Comparison of ENCODE assay signal across 32 cellular contexts in genomic region chr3:3825025-3825424, GRCh38. TPM values are rescaled to one million over a fixed set of nuclear protein-coding genes. Genes with fewer than 3 reads are reported as not detected.
"Had no signal": no experiment of that assay in that cellular context is flagged by ENCODE, and none has a peak within 500 bp of the region (broad histone marks: within the 10 kb centered on the region; RNA-seq: fewer than 3 reads in every experiment).

No MANE protein-coding gene starts in this region.

- H3K4me3 ChIP-seq: ascending aorta, breast epithelium, K562, PC-9 had no signal

- ATAC-seq: activated T-cell treated with anti-CD3 and anti-CD28 coated beads, Interleukin-2, amount 50 U/mL, for 72 hours; activated T-helper 17 cell treated with anti-CD3 and anti-CD28 coated beads, Interleukin-2, amount 50 U/mL, for 72 hours; K562; Right ventricle myocardium inferior had no signal

- H3K4me2 ChIP-seq: PC-9 had no signal

- H3K27ac Mint-ChIP-seq: activated B cell treated with CpG ODN at 0.5 μM for 24 hours; activated CD4-positive, alpha-beta memory T cell treated with anti-CD3 and anti-CD28 coated beads, Interleukin-2, amount 10 ng/mL, durations not matched to agents 7 days and 5 days; activated naive CD4-positive, alpha-beta T cell treated with anti-CD3 and anti-CD28 coated beads, Interleukin-2, amount 50 U/mL, for 24 hours; activated naive CD8-positive, alpha-beta T cell treated with anti-CD3 and anti-CD28 coated beads, Interleukin-2, amount 10 ng/mL, durations not matched to agents 7 days and 5 days; activated T-cell treated with anti-CD3 and anti-CD28 coated beads, Interleukin-2, amount 50 U/mL, for 72 hours; activated T-helper 17 cell treated with anti-CD3 and anti-CD28 coated beads, Interleukin-2, amount 50 U/mL, for 72 hours had no signal

- DNase-seq: activated B cell treated with CpG ODN at 0.5 μM for 24 hours; activated CD4-positive, alpha-beta memory T cell treated with anti-CD3 and anti-CD28 coated beads, Interleukin-2, amount 10 ng/mL, durations not matched to agents 7 days and 5 days; activated CD4-positive, alpha-beta T cell treated with anti-CD3 and anti-CD28 coated beads for 4 hours; activated CD4-positive, CD25-positive, alpha-beta regulatory T cell treated with anti-CD3 and anti-CD28 coated beads, Interleukin-2, amount 50 U/mL, for 72 hours; activated CD8-positive, alpha-beta memory T cell treated with anti-CD3 and anti-CD28 coated beads for 24 hours; activated gamma-delta T cell; activated naive CD4-positive, alpha-beta T cell treated with Interleukin-2 at 50 U/mL for 16 hours; activated naive CD8-positive, alpha-beta T cell treated with anti-CD3 and anti-CD28 coated beads, Interleukin-2, amount 10 ng/mL, durations not matched to agents 7 days and 5 days; activated T-cell treated with anti-CD3 and anti-CD28 coated beads, Interleukin-2, amount 50 U/mL, for 1 hour; activated T-cell treated with anti-CD3 and anti-CD28 coated beads, Interleukin-2, amount 50 U/mL, for 72 hours; NCI-H1105; NCI-H1417 treated with DMSO at 0.1 percent for 48 hours; NCI-H187 treated with DMSO at 0.1 percent for 48 hours; NCI-H2081; NCI-H510A; NCI-H526; NCI-H748 treated with DMSO at 0.1 percent for 48 hours; PC-9; SIG-M5; SW 1271; T-helper 1 cell; T-helper 2 cell; T-helper 9 cell had no signal

- H3K27ac ChIP-seq: ascending aorta, breast epithelium, PC-9, RWPE1, VCaP had no signal

- H3K4me1 ChIP-seq: ascending aorta, breast epithelium had no signal

- H3K4me1 Mint-ChIP-seq: activated B cell treated with CpG ODN at 0.5 μM for 24 hours; activated CD4-positive, alpha-beta memory T cell treated with anti-CD3 and anti-CD28 coated beads, Interleukin-2, amount 10 ng/mL, durations not matched to agents 7 days and 5 days; activated naive CD4-positive, alpha-beta T cell treated with anti-CD3 and anti-CD28 coated beads, Interleukin-2, amount 50 U/mL, for 24 hours; activated naive CD8-positive, alpha-beta T cell treated with anti-CD3 and anti-CD28 coated beads, Interleukin-2, amount 10 ng/mL, durations not matched to agents 7 days and 5 days; activated T-helper 17 cell treated with anti-CD3 and anti-CD28 coated beads, Interleukin-2, amount 50 U/mL, for 72 hours had no signal

- H2AFZ ChIP-seq: PC-9 had no signal

- H3K4me3 Mint-ChIP-seq: activated B cell treated with CpG ODN at 0.5 μM for 24 hours; activated CD4-positive, alpha-beta memory T cell treated with anti-CD3 and anti-CD28 coated beads, Interleukin-2, amount 10 ng/mL, durations not matched to agents 7 days and 5 days; activated naive CD4-positive, alpha-beta T cell treated with anti-CD3 and anti-CD28 coated beads, Interleukin-2, amount 50 U/mL, for 24 hours; activated naive CD8-positive, alpha-beta T cell treated with anti-CD3 and anti-CD28 coated beads, Interleukin-2, amount 10 ng/mL, durations not matched to agents 7 days and 5 days; activated T-cell treated with anti-CD3 and anti-CD28 coated beads, Interleukin-2, amount 50 U/mL, for 72 hours; activated T-helper 17 cell treated with anti-CD3 and anti-CD28 coated beads, Interleukin-2, amount 50 U/mL, for 72 hours had no signal

- H3K36me3 ChIP-seq: ascending aorta, breast epithelium had no signal

- H3K27me3 ChIP-seq: ascending aorta, breast epithelium had no signal

- H3K9me3 Mint-ChIP-seq: activated B cell treated with CpG ODN at 0.5 μM for 24 hours; activated CD4-positive, alpha-beta memory T cell treated with anti-CD3 and anti-CD28 coated beads, Interleukin-2, amount 10 ng/mL, durations not matched to agents 7 days and 5 days; activated naive CD8-positive, alpha-beta T cell treated with anti-CD3 and anti-CD28 coated beads, Interleukin-2, amount 10 ng/mL, durations not matched to agents 7 days and 5 days; activated T-cell treated with anti-CD3 and anti-CD28 coated beads, Interleukin-2, amount 50 U/mL, for 72 hours had no signal

- H3K9me3 ChIP-seq: ascending aorta, breast epithelium had no signal

- H3K27me3 Mint-ChIP-seq: activated B cell treated with CpG ODN at 0.5 μM for 24 hours; activated CD4-positive, alpha-beta memory T cell treated with anti-CD3 and anti-CD28 coated beads, Interleukin-2, amount 10 ng/mL, durations not matched to agents 7 days and 5 days; activated naive CD4-positive, alpha-beta T cell treated with anti-CD3 and anti-CD28 coated beads, Interleukin-2, amount 50 U/mL, for 24 hours; activated naive CD8-positive, alpha-beta T cell treated with anti-CD3 and anti-CD28 coated beads, Interleukin-2, amount 10 ng/mL, durations not matched to agents 7 days and 5 days; activated T-helper 17 cell treated with anti-CD3 and anti-CD28 coated beads, Interleukin-2, amount 50 U/mL, for 72 hours had no signal

RNA-seq across cellular contexts. Expression of gene LRRN1, which starts 25.8 kb away (rescaled TPM):
- total RNA-seq: activated T-helper 17 cell treated with anti-CD3 and anti-CD28 coated beads, Interleukin-2, amount 50 U/mL, for 72 hours; OCI-LY7 had no signal
- polyA plus RNA-seq: K562 had no signal
